8 cellular contexts compared by ENCODE assay signal in the genomic region with DNA sequence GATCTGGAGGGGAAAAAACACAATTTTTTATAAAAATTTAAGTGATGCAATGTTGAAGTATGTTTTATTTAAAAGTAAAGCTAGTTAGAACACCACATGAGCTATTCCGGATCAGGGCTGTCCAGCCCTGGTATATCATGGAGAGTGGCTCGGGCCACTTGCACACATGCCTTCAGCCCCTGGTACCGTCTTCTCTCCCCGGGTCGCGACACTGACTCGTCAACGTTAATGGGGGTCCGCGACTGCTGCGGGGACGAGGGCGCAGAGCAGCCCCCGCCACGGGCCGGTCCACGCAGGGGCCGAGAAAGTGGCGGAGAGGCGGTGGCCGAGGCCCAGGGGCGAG.
DNase-seq lines count a peak whose midpoint lies in the region; TF ChIP-seq lines count a peak whose summit lies in the region.

No MANE protein-coding gene starts in this region.

- no peak for TF ChIP-seq CTCF in GM13976 (IDR thresholded peaks at IDR 0.05; ENCODE audit: borderline replicate concordance, control extremely low read depth, extremely low read depth, insufficient read depth, missing control alignments)
- TF ChIP-seq CTCF in left ventricle myocardium inferior (IDR thresholded peaks at IDR 0.05; ENCODE audit: borderline replicate concordance) = no peak

- H3K27me3 ChIP-seq in left ventricle myocardium inferior (ENCODE audit: low read depth) = peaks cover 44% of the 10 kb centered on the region
- H3K27me3 ChIP-seq in rectal smooth muscle tissue (ENCODE audit: control insufficient read depth, insufficient read depth, low read length) = no peaks in the 10 kb centered on the region
- peaks cover 22% of the 10 kb centered on the region for H3K27me3 ChIP-seq in effector memory CD4-positive, alpha-beta T cell (replicated peaks; ENCODE audit: control insufficient read depth, insufficient read depth, low read length, poor library complexity, severe bottlenecking)

- H3K4me3 ChIP-seq in left ventricle myocardium inferior (peak overlapping the region; percentile 86), rectal smooth muscle tissue (ENCODE audit: low read length) (peak overlapping the region; percentile 63)
- no peak overlapping the region for H3K4me3 ChIP-seq in effector memory CD4-positive, alpha-beta T cell (ENCODE audit: insufficient read depth, low read depth, low read length, poor library complexity, severe bottlenecking)

- H3K4me3 Mint-ChIP-seq in activated CD4-positive, alpha-beta memory T cell treated with anti-CD3 and anti-CD28 coated beads for 36 hours = peak overlapping the region; percentile 51

- DNase-seq in GM13976 (ENCODE audit: low spot score) (peak; percentile 12), left ventricle myocardium inferior (no peak), H4 (ENCODE audit: low spot score) (no peak), RKO (ENCODE audit: low spot score) (no peak), SKM-1 (lab: John Stamatoyannopoulos, UW; ENCODE audit: unreplicated experiment) (no peak)
- no peak for DNase-seq in activated CD4-positive, alpha-beta memory T cell treated with anti-CD3 and anti-CD28 coated beads for 36 hours
- DNase-seq in effector memory CD4-positive, alpha-beta T cell = no peak

- CTCF ChIA-PET in activated CD4-positive, alpha-beta memory T cell treated with anti-CD3 and anti-CD28 coated beads for 36 hours (lab: Charles Lee) = interaction anchor here (0.5 kb wide), 1 partner anchor 8 kb away, joined by 3 read pairs; no protein-coding TSS in a partner anchor

- H3K27me3 Mint-ChIP-seq in activated CD4-positive, alpha-beta memory T cell treated with anti-CD3 and anti-CD28 coated beads for 36 hours = peaks cover 54% of the 10 kb centered on the region

- no peak overlapping the region for H3K9ac ChIP-seq in rectal smooth muscle tissue (ENCODE audit: low read length)

- H3K36me3 Mint-ChIP-seq in activated CD4-positive, alpha-beta memory T cell treated with anti-CD3 and anti-CD28 coated beads for 36 hours = peaks cover 2% of the 10 kb centered on the region

- POLR2A ChIA-PET in activated CD4-positive, alpha-beta memory T cell treated with anti-CD3 and anti-CD28 coated beads for 36 hours (lab: Charles Lee) = no interaction called here

- no peaks in the 10 kb centered on the region for H3K9me3 Mint-ChIP-seq in activated CD4-positive, alpha-beta memory T cell treated with anti-CD3 and anti-CD28 coated beads for 36 hours

- peaks cover 15% of the 10 kb centered on the region for H3K4me1 Mint-ChIP-seq in activated CD4-positive, alpha-beta memory T cell treated with anti-CD3 and anti-CD28 coated beads for 36 hours (ENCODE audit: low read depth)

- H3K36me3 ChIP-seq in left ventricle myocardium inferior (no peaks in the 10 kb centered on the region), rectal smooth muscle tissue (ENCODE audit: control insufficient read depth, insufficient read depth, low read length) (no peaks in the 10 kb centered on the region)
- H3K36me3 ChIP-seq in effector memory CD4-positive, alpha-beta T cell (ENCODE audit: control insufficient read depth, insufficient read depth, low read length) = no peaks in the 10 kb centered on the region

- peaks cover 24% of the 10 kb centered on the region for H3K4me1 ChIP-seq in left ventricle myocardium inferior
- H3K4me1 ChIP-seq in rectal smooth muscle tissue (ENCODE audit: control insufficient read depth, insufficient read depth, low read length) = peaks cover 9% of the 10 kb centered on the region
- H3K4me1 ChIP-seq in effector memory CD4-positive, alpha-beta T cell (ENCODE audit: control insufficient read depth, insufficient read depth, low read length, poor library complexity, severe bottlenecking) = peaks cover 9% of the 10 kb centered on the region

- no peaks in the 10 kb centered on the region for H3K9me3 ChIP-seq in left ventricle myocardium inferior (replicated peaks)
- H3K9me3 ChIP-seq in effector memory CD4-positive, alpha-beta T cell (ENCODE audit: control insufficient read depth, low read length) = no peaks in the 10 kb centered on the region

- H3K27ac Mint-ChIP-seq in activated CD4-positive, alpha-beta memory T cell treated with anti-CD3 and anti-CD28 coated beads for 36 hours = no peak overlapping the region

- H3K27ac ChIP-seq in left ventricle myocardium inferior (replicated peaks) (peak overlapping the region; percentile 66), rectal smooth muscle tissue (ENCODE audit: low read depth, low read length) (peak overlapping the region; percentile 71)
- H3K27ac ChIP-seq in effector memory CD4-positive, alpha-beta T cell (ENCODE audit: insufficient read depth, low read length, poor library complexity, severe bottlenecking) = no peak overlapping the region

- intact Hi-C loops in activated CD4-positive, alpha-beta memory T cell treated with anti-CD3 and anti-CD28 coated beads for 36 hours (cut with micrococcal nuclease) = loop anchor here (5.0 kb wide), 1 partner anchor 306 kb away; no protein-coding TSS in a partner anchor
- intact Hi-C loops in left ventricle myocardium inferior (cut with micrococcal nuclease) = no loop called here

- in situ Hi-C loops in GM13976 (cut with MboI; ENCODE audit: low sequenced_read_pairs, unreplicated experiment) = no loop called here
